Comparison of ENCODE assay signal across 24 cellular contexts in genomic region chr6:169062272-169062671, GRCh38.
"Had no signal": no experiment of that assay in that cellular context is flagged by ENCODE, and none has a peak within 500 bp of the region (broad histone marks: within the 10 kb centered on the region; RNA-seq: fewer than 3 reads in every experiment).

No MANE protein-coding gene starts in this region.

- H3K9me3 ChIP-seq: colonic mucosa, esophagus squamous epithelium, gastrocnemius medialis, gastroesophageal sphincter had no signal

- H3K27me3 ChIP-seq: colonic mucosa, dorsolateral prefrontal cortex, esophagus muscularis mucosa, esophagus squamous epithelium, foreskin keratinocyte, gastrocnemius medialis, gastroesophageal sphincter, heart right ventricle had no signal

- ATAC-seq: effector memory CD8-positive, alpha-beta T cell; esophagus mucosa; gastrocnemius medialis; gastroesophageal sphincter; heart left ventricle; heart right ventricle had no signal

- H3K4me1 ChIP-seq: colonic mucosa, esophagus muscularis mucosa, esophagus squamous epithelium, foreskin keratinocyte, gastrocnemius medialis, gastroesophageal sphincter, heart left ventricle, heart right ventricle had no signal

- H3K36me3 ChIP-seq: colonic mucosa, esophagus muscularis mucosa, esophagus squamous epithelium, gastrocnemius medialis, gastroesophageal sphincter, heart left ventricle, heart right ventricle had no signal

- H3K4me3 ChIP-seq: colonic mucosa, coronary artery, dorsolateral prefrontal cortex, esophagus muscularis mucosa, esophagus squamous epithelium, gastrocnemius medialis, gastroesophageal sphincter, heart left ventricle, heart right ventricle had no signal

- DNase-seq: colonic mucosa; cortex of kidney; dermis blood vessel endothelial cell; dorsolateral prefrontal cortex; effector CD4-positive, alpha-beta T cell; effector CD8-positive, alpha-beta T cell; effector memory CD4-positive, alpha-beta T cell; effector memory CD8-positive, alpha-beta T cell; endodermal cell; erythroblast; esophagus squamous epithelium; foreskin fibroblast; foreskin keratinocyte; foreskin melanocyte; gastrocnemius medialis; glutamatergic neuron; head of caudate nucleus; heart left ventricle; heart right ventricle had no signal

- H3K27ac ChIP-seq: colonic mucosa, coronary artery, dorsolateral prefrontal cortex, epithelial cell of prostate, esophagus muscularis mucosa, esophagus squamous epithelium, foreskin keratinocyte, gastrocnemius medialis, gastroesophageal sphincter, heart left ventricle, heart right ventricle had no signal
